Comparison of ENCODE assay signal across 11 cellular contexts in the genomic region with DNA sequence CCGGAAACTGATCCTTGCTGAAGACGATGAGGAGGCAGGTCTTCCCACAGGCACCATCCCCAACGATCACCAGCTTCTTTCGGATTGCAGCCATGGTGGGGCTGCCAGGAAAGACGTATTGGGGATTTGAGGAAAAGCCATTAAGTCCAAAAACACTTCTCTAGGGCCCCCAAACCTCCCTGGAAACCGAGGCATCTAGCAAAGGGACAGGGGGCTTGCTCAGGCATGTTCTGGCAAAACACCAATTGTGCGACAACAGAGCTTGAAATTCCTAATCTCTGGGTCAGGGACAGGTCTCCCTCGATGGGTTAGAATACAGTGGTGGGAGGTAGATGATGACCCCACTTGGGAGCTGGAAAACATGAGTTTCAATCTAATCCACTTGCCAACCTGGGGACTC. TPM values are rescaled to one million over a fixed set of nuclear protein-coding genes. Genes with fewer than 3 reads are reported as not detected.
A peak's percentile ranks its signal among the peaks of the same experiment; 100 is the strongest.
DNase-seq lines count a peak whose midpoint lies in the region; ATAC-seq and TF ChIP-seq lines count a peak whose summit lies in the region.
"Had no signal": no experiment of that assay in that cellular context is flagged by ENCODE, and none has a peak within 500 bp of the region (broad histone marks: within the 10 kb centered on the region; RNA-seq: fewer than 3 reads in every experiment).

No MANE protein-coding gene starts in this region.

- TF ChIP-seq CTCF in PC-9 (conservative IDR thresholded peaks at IDR 0.05), result no peak
- no peak for TF ChIP-seq CTCF in fibroblast of lung (conservative IDR thresholded peaks at IDR 0.05 in 1 of 2, IDR thresholded peaks at IDR 0.05 in 1 of 2; ENCODE audit: low read depth in 1 of 2, low read length in 2 of 2)
- TF ChIP-seq CTCF in sigmoid colon (IDR thresholded peaks at IDR 0.05), result no peak

- WGBS in sigmoid colon, 2 donors, result 89 to 92% methylated on average over 8 of the region's 8 CpGs

- H3K4me3 ChIP-seq in CD4-positive, alpha-beta memory T cell (ENCODE audit: low read length in 2 of 2), result no peak overlapping the region
- H3K4me3 ChIP-seq in PC-9 (peak overlapping the region; percentile 50; the same call in 1 of the 2 replicates), fibroblast of lung (replicated peaks in 1 of 4; ENCODE audit: control extremely low read depth in 1 of 4, insufficient read depth in 1 of 4, low read depth in 3 of 4, low read length in 4 of 4) (peak overlapping the region in 1 of 4 experiments; percentile 5), sigmoid colon (no peak overlapping the region)

- ATAC-seq in HG03175 (IDR thresholded peaks at IDR 0.05; ENCODE audit: unreplicated experiment), result no peak
- ATAC-seq in GM18867 (IDR thresholded peaks at IDR 0.05; ENCODE audit: unreplicated experiment), result no peak

- H3K36me3 ChIP-seq in CD4-positive, alpha-beta memory T cell (ENCODE audit: insufficient read depth, low read length), result peaks cover under 1% of the 10 kb centered on the region
- H3K36me3 ChIP-seq in PC-9 (ENCODE audit: low read depth) (peaks cover 22% of the 10 kb centered on the region), fibroblast of lung (ENCODE audit: control insufficient read depth, insufficient read depth, low read length) (peaks cover 25% of the 10 kb centered on the region), sigmoid colon (peaks cover 0 to 26% (median 3%) of the 10 kb centered on the region in 4 donors)

- no peaks in the 10 kb centered on the region for H3K27me3 ChIP-seq in CD4-positive, alpha-beta memory T cell (ENCODE audit: insufficient read depth, low read length)
- no peaks in the 10 kb centered on the region for H3K27me3 ChIP-seq in PC-9 (ENCODE audit: insufficient read depth, low read depth)
- no peaks in the 10 kb centered on the region for H3K27me3 ChIP-seq in fibroblast of lung (ENCODE audit: control insufficient read depth, insufficient read depth, low read length)
- H3K27me3 ChIP-seq in sigmoid colon, result no peaks in the 10 kb centered on the region

- H3K36me3 Mint-ChIP-seq in CD4-positive, alpha-beta memory T cell, result peaks cover 11 to 25% of the 10 kb centered on the region in 2 donors
- H3K36me3 Mint-ChIP-seq: activated naive CD8-positive, alpha-beta T cell had no signal

- BruUV-seq in PC-9 (replicated peaks; lab: Mats Ljungman, UMichigan), result no TSS peak

- no peaks in the 10 kb centered on the region for H3K27me3 Mint-ChIP-seq in CD4-positive, alpha-beta memory T cell

- H3K4me2 ChIP-seq in PC-9, result peak overlapping the region; percentile 91
- H3K4me2 ChIP-seq in fibroblast of lung (ENCODE audit: extremely low read depth, insufficient read depth, low read length), result peak overlapping the region; percentile 86

- peak overlapping the region in 1 of 8 donors; percentile 87 for H3K4me3 Mint-ChIP-seq in CD4-positive, alpha-beta memory T cell

- H4K20me1 ChIP-seq in PC-9 (ENCODE audit: insufficient read depth) (no peaks in the 10 kb centered on the region), fibroblast of lung (ENCODE audit: control insufficient read depth, extremely low read depth, insufficient read depth, low read length) (no peaks in the 10 kb centered on the region)

- no peaks in the 10 kb centered on the region for H3K9me2 ChIP-seq in PC-9 (ENCODE audit: insufficient read depth)

- H2AFZ ChIP-seq in PC-9 (no peak overlapping the region), fibroblast of lung (ENCODE audit: low read length) (no peak overlapping the region)

- H3K27ac ChIP-seq in CD4-positive, alpha-beta memory T cell (ENCODE audit: low read depth, low read length), result no peak overlapping the region
- H3K27ac ChIP-seq in PC-9 (peak overlapping the region; percentile 89), fibroblast of lung (ENCODE audit: insufficient read depth, low read length) (peak overlapping the region; percentile 92), sigmoid colon (peak overlapping the region; percentile 98 to 99 (median 98))

- no peak for TF ChIP-seq EP300 in sigmoid colon (IDR thresholded peaks at IDR 0.05)

- peaks cover 44% of the 10 kb centered on the region for H3K79me2 ChIP-seq in PC-9 (ENCODE audit: low read depth)
- peaks cover 42% of the 10 kb centered on the region for H3K79me2 ChIP-seq in fibroblast of lung (ENCODE audit: control insufficient read depth, insufficient read depth, low read length)

- H3F3A ChIP-seq in PC-9 (ENCODE audit: insufficient read depth, low read depth), result peaks cover 45% of the 10 kb centered on the region

- peak overlapping the region in 6 of 7 donors; percentile 9 to 91 (median 72) for H3K27ac Mint-ChIP-seq in CD4-positive, alpha-beta memory T cell
- H3K27ac Mint-ChIP-seq: activated naive CD8-positive, alpha-beta T cell had no signal

- POLR2A ChIA-PET in CD4-positive, alpha-beta memory T cell (lab: Charles Lee; ENCODE audit: partially characterized antibody), result interaction anchor here (1.3 to 6.3 kb wide), 4 partner anchors 11 to 85 kb away, joined by 3 to 44 read pairs (median 27); a partner anchor contains a TSS
- POLR2A ChIA-PET in PC-9 (lab: Charles Lee; ENCODE audit: unreplicated experiment), result no interaction called here

- H3K9me3 Mint-ChIP-seq in CD4-positive, alpha-beta memory T cell, result no peaks in the 10 kb centered on the region

- no peak for DNase-seq in CD4-positive, alpha-beta memory T cell
- DNase-seq in PC-9 (no peak), fibroblast of lung (ENCODE audit: low read depth in 2 of 2) (no peak), sigmoid colon (peak; percentile 53), NCI-H2171 treated with DMSO at 0.1 percent for 48 hours (lab: John Stamatoyannopoulos, UW) (no peak), iPS-NIHi11 (ENCODE audit: low spot score) (no peak)
- DNase-seq: DMS 273 treated with DMSO at 0.1 percent for 48 hours, NCI-H2029 had no signal

- H3K4me1 ChIP-seq in CD4-positive, alpha-beta memory T cell (ENCODE audit: insufficient read depth, low read length), result peaks cover 60% of the 10 kb centered on the region
- H3K4me1 ChIP-seq in PC-9 (replicated peaks; ENCODE audit: insufficient read depth) (peaks cover 75% of the 10 kb centered on the region), fibroblast of lung (ENCODE audit: control insufficient read depth, extremely low read depth, insufficient read depth, low read length) (peaks cover 42% of the 10 kb centered on the region), sigmoid colon (peaks cover 0 to 80% (median 75%) of the 10 kb centered on the region in 4 donors)

- CTCF ChIA-PET in CD4-positive, alpha-beta memory T cell (lab: Charles Lee; ENCODE audit: partially characterized antibody), result interaction anchor here (0.6 to 4.6 kb wide), 6 partner anchors 13 to 369 kb away, joined by 4 to 54 read pairs (median 11); a partner anchor contains a TSS
- CTCF ChIA-PET in PC-9 (lab: Charles Lee), result no interaction called here

- H3K9ac ChIP-seq in fibroblast of lung (ENCODE audit: insufficient read depth, low read length), result no peak overlapping the region

- intact Hi-C loops in CD4-positive, alpha-beta memory T cell (cut with micrococcal nuclease), result loop anchor here (2.0 kb wide), 1 partner anchor 29 kb away; a partner anchor contains a TSS
- intact Hi-C loops in PC-9 (cut with micrococcal nuclease; ENCODE audit: unreplicated experiment) (loop anchor here (10.0 kb wide), 1 partner anchor 239 kb away; no protein-coding TSS in a partner anchor), sigmoid colon (cut with DNase I) (no loop called here)

- peaks cover 35 to 80% (median 59%) of the 10 kb centered on the region in 4 donors for H3K4me1 Mint-ChIP-seq in CD4-positive, alpha-beta memory T cell

- H3K9me3 ChIP-seq in CD4-positive, alpha-beta memory T cell (ENCODE audit: control insufficient read depth in 1 of 2, low read length in 2 of 2), result no peaks in the 10 kb centered on the region
- H3K9me3 ChIP-seq in PC-9 (ENCODE audit: insufficient read depth, low read depth) (no peaks in the 10 kb centered on the region), fibroblast of lung (ENCODE audit: control insufficient read depth, insufficient read depth, low read depth, low read length) (no peaks in the 10 kb centered on the region), sigmoid colon (no peaks in the 10 kb centered on the region)

- no peak for TF ChIP-seq POLR2A in sigmoid colon (IDR thresholded peaks at IDR 0.05)

RNA-seq across cellular contexts. Expression of a gene that starts 3.2 kb away (rescaled TPM):
- total RNA-seq in CD4-positive, alpha-beta memory T cell, result 1 to 10 TPM; 6.1 to 6.7 TPM
- polyA plus RNA-seq in CD4-positive, alpha-beta memory T cell, result 10 to 100 TPM; 18.2 to 26.4 TPM
- total RNA-seq in PC-9 (2021) (200 and 220 TPM in 2 replicates), fibroblast of lung (386 and 484 TPM in 2 replicates), sigmoid colon (100 to 1,000 TPM; 181 to 244 (median 192) TPM)
- polyA plus RNA-seq in fibroblast of lung (857 and 1,115 TPM in 2 replicates), sigmoid colon (1,000 to 10,000 TPM in 1 of 3 donors, 100 to 1,000 TPM in 2; 443 to 1,259 (median 789) TPM)
- polyA plus RNA-seq in fibroblast of lung (2012), result 761 and 793 TPM in 2 replicates
- 917 and 1,040 TPM in 2 replicates for polyA minus RNA-seq in fibroblast of lung (ENCODE audit: low replicate concordance)

RNA-seq across cellular contexts. Expression of a gene that starts 11.4 kb away (rescaled TPM):
- total RNA-seq in CD4-positive, alpha-beta memory T cell, result under 1 TPM in 1 of 2 experiments, not detected in 1; 0.76 TPM
- polyA plus RNA-seq in CD4-positive, alpha-beta memory T cell, result under 1 TPM in 1 of 2 donors, not detected in 1; 0.13 TPM
- total RNA-seq in PC-9 (2021), result 6.0 and 7.7 TPM in 2 replicates
- 0.83 and 1.0 TPM in 2 replicates for total RNA-seq in fibroblast of lung
- 0.62 and 0.79 TPM in 2 replicates for polyA plus RNA-seq in fibroblast of lung
- polyA plus RNA-seq in fibroblast of lung (2012), result 0.72 and 0.99 TPM in 2 replicates
- 0.96 and 1.3 TPM in 2 replicates for polyA minus RNA-seq in fibroblast of lung (ENCODE audit: low replicate concordance)
- total RNA-seq in sigmoid colon, result 1 to 10 TPM in 3 of 4 donors, under 1 TPM in 1; 0.36 to 1.6 (median 1.4) TPM
- 1 to 10 TPM in 1 of 3 donors, under 1 TPM in 2; 0.60 to 2.5 (median 0.92) TPM for polyA plus RNA-seq in sigmoid colon

RNA-seq across cellular contexts. Expression of a gene that starts 29.2 kb away (rescaled TPM):
- total RNA-seq in CD4-positive, alpha-beta memory T cell, result 10 to 100 TPM; 90.6 to 96.1 TPM
- polyA plus RNA-seq in CD4-positive, alpha-beta memory T cell, result 10 to 100 TPM; 21.8 to 43.6 TPM
- total RNA-seq in PC-9 (2021), result 73.7 and 78.3 TPM in 2 replicates
- 40.3 and 42.9 TPM in 2 replicates for total RNA-seq in fibroblast of lung
- polyA plus RNA-seq in fibroblast of lung, result 39.6 and 51.8 TPM in 2 replicates
- polyA plus RNA-seq in fibroblast of lung (2012), result 67.4 and 79.3 TPM in 2 replicates
- 117 and 218 TPM in 2 replicates for polyA minus RNA-seq in fibroblast of lung (ENCODE audit: low replicate concordance)
- total RNA-seq in sigmoid colon, result 10 to 100 TPM; 16.5 to 43.8 (median 22.3) TPM
- 10 to 100 TPM; 28.8 to 60.1 (median 34.2) TPM for polyA plus RNA-seq in sigmoid colon

Comparison
In these comparisons a context has a peak if more than half of its experiments do, and no peak if none do; other contexts are left out.
1. RNA of a gene that starts 3.2 kb away (total RNA-seq): 386 to 484 TPM in fibroblast of lung, 200 to 220 TPM in PC-9 and 181 to 244 TPM in sigmoid colon; 6.1 to 6.7 TPM in CD4-positive, alpha-beta memory T cell; every median in the first group is over 10 times any median in the second.